8 cellular contexts compared by ENCODE assay signal in the genomic region with DNA sequence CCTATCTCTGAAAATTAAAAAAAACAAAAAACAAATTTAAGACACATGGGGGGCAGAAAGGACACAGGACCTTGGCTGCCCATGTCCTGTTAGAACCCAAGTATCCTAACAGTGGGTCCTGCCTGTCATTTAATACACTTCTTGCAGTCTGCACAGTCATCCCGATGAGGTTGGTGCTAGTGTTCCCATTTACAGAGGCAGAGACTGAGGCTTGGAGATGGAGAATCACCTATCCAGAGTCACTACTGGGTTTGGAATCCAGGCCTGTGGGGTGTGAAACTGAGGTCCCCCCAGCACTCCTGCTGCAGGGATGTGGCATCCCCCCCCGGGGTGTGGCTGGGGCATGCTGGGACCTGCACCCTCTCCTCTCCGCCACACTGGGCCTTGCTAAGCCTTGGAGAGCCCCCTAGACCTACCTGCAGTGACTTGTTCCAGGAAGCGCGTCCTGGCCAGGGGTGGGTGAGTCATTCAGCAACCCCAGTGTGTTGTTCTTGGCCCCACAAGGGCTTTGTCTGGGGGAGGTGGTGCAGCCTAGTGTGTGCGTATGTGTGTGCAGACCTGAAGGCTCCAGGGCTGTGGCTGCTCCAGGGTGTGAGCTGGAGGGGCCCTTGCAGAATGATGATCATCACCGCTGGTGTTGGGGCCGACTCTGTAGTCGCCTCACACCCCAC. TPM values are rescaled to one million over a fixed set of nuclear protein-coding genes. Genes with fewer than 3 reads are reported as not detected.
A peak's percentile ranks its signal among the peaks of the same experiment; 100 is the strongest.
DNase-seq lines count a peak whose midpoint lies in the region; ATAC-seq and TF ChIP-seq lines count a peak whose summit lies in the region.

No MANE protein-coding gene starts in this region.

- intact Hi-C loops in testis (cut with DNase I; ENCODE audit: low total_unique reads): no loop called here

- peak overlapping the region; percentile 85 for H3K27ac Mint-ChIP-seq in stimulated activated memory B cell treated with anti-CD40 and anti-IgM and Interleukin-4, amounts not matched to agents 10 μg/mL and 1 μg/mL and 100 μg/mL, for 72 hours

- ATAC-seq in GM19023 (IDR thresholded peaks at IDR 0.05; ENCODE audit: unreplicated experiment) (peak; percentile 91), HG02763 (IDR thresholded peaks at IDR 0.05; ENCODE audit: unreplicated experiment) (peak; percentile 81), SK-N-SH treated with all-trans-retinoic acid at 6 μM for 48 hours (peak; percentile 81)
- peak; percentile 96 for ATAC-seq in stimulated activated memory B cell treated with anti-CD40 and anti-IgM and Interleukin-4, amounts not matched to agents 10 μg/mL and 1 μg/mL and 100 μg/mL, for 72 hours

- peak overlapping the region; percentile 71 to 72 for H3K27ac ChIP-seq in esophagus (ENCODE audit: low read depth in 2 of 2, low read length in 1 of 2)
- no peak overlapping the region for H3K27ac ChIP-seq in testis

- H3K27me3 Mint-ChIP-seq in stimulated activated memory B cell treated with anti-CD40 and anti-IgM and Interleukin-4, amounts not matched to agents 10 μg/mL and 1 μg/mL and 100 μg/mL, for 72 hours: no peaks in the 10 kb centered on the region

- TF ChIP-seq POLR2A in testis (IDR thresholded peaks at IDR 0.05): no peak

- H3K4me3 Mint-ChIP-seq in stimulated activated memory B cell treated with anti-CD40 and anti-IgM and Interleukin-4, amounts not matched to agents 10 μg/mL and 1 μg/mL and 100 μg/mL, for 72 hours: no peak overlapping the region

- peaks cover 47% of the 10 kb centered on the region for H3K36me3 Mint-ChIP-seq in stimulated activated memory B cell treated with anti-CD40 and anti-IgM and Interleukin-4, amounts not matched to agents 10 μg/mL and 1 μg/mL and 100 μg/mL, for 72 hours

- H3K4me1 Mint-ChIP-seq in stimulated activated memory B cell treated with anti-CD40 and anti-IgM and Interleukin-4, amounts not matched to agents 10 μg/mL and 1 μg/mL and 100 μg/mL, for 72 hours: peaks cover 50% of the 10 kb centered on the region

- H3K36me3 ChIP-seq in esophagus (ENCODE audit: control insufficient read depth in 2 of 2, insufficient read depth in 2 of 2, low read length in 1 of 2) (no peaks in the 10 kb centered on the region), testis (ENCODE audit: low read depth, missing control alignments) (no peaks in the 10 kb centered on the region)

- no peaks in the 10 kb centered on the region for H3K9me3 Mint-ChIP-seq in stimulated activated memory B cell treated with anti-CD40 and anti-IgM and Interleukin-4, amounts not matched to agents 10 μg/mL and 1 μg/mL and 100 μg/mL, for 72 hours

- H3K4me3 ChIP-seq in esophagus (ENCODE audit: low read depth in 1 of 2, low read length in 2 of 2): no peak overlapping the region
- H3K4me3 ChIP-seq in testis: no peak overlapping the region

- WGBS in esophagus, 2 donors: 50 to 54% methylated on average over 9 of the region's 9 CpGs
- WGBS in testis, 2 donors: 97 to 100% methylated on average over 4 to 7 of the region's 9 CpGs

- DNase-seq in testis (no peak), NCI-H1048 (lab: John Stamatoyannopoulos, UW) (no peak), amygdala (lab: John Stamatoyannopoulos, UW) (no peak)

- no peak for TF ChIP-seq CTCF in testis (IDR thresholded peaks at IDR 0.05)

- H3K4me1 ChIP-seq in esophagus (ENCODE audit: control insufficient read depth in 2 of 2, insufficient read depth in 2 of 2, low read length in 1 of 2) (peaks cover 5 to 33% of the 10 kb centered on the region in 2 donors), testis (peaks cover 18% of the 10 kb centered on the region)

- H3K27me3 ChIP-seq in esophagus (ENCODE audit: control insufficient read depth in 1 of 2, insufficient read depth in 2 of 2, low read length in 2 of 2) (no peaks in the 10 kb centered on the region), testis (no peaks in the 10 kb centered on the region)

- H3K9me3 ChIP-seq in esophagus (ENCODE audit: control insufficient read depth in 2 of 2, insufficient read depth in 1 of 2, low read depth in 1 of 2, low read length in 1 of 2): no peaks in the 10 kb centered on the region
- no peaks in the 10 kb centered on the region for H3K9me3 ChIP-seq in testis

TF ChIP-seq in SK-N-SH treated with all-trans-retinoic acid at 6 μM for 48 hours, 23 proteins besides CTCF, POLR2A, EP300 and RAD21:
- no peak for TF ChIP-seq ZC3H10 (CRISPR knock-in tag; IDR thresholded peaks at IDR 0.05)
- TF ChIP-seq ESRRG (CRISPR knock-in tag; IDR thresholded peaks at IDR 0.05): no peak
- no peak for TF ChIP-seq BACH2 (CRISPR knock-in tag; IDR thresholded peaks at IDR 0.05; ENCODE audit: borderline replicate concordance)
- no peak for TF ChIP-seq ZNF70 (CRISPR knock-in tag; IDR thresholded peaks at IDR 0.05)
- TF ChIP-seq CSDC2 (CRISPR knock-in tag; IDR thresholded peaks at IDR 0.05): no peak
- TF ChIP-seq ZFP3 (CRISPR knock-in tag; IDR thresholded peaks at IDR 0.05): no peak
- no peak for TF ChIP-seq ZNF8 (CRISPR knock-in tag; IDR thresholded peaks at IDR 0.05)
- no peak for TF ChIP-seq CSRNP3 (CRISPR knock-in tag; IDR thresholded peaks at IDR 0.05)
- no peak for TF ChIP-seq ZNF565 (CRISPR knock-in tag; conservative IDR thresholded peaks at IDR 0.05; ENCODE audit: low read depth)

RNA-seq across cellular contexts. Expression of gene BCAS4, which starts 49.7 kb away (rescaled TPM):
- polyA plus RNA-seq in esophagus: 1 to 10 TPM; 1.2 to 1.5 TPM
- 10 to 100 TPM in 1 of 2 donors, 1 to 10 TPM in 1; 7.6 to 10.8 TPM for total RNA-seq in testis
- 5.8 TPM for polyA plus RNA-seq in testis (ENCODE audit: insufficient read depth, low read depth, low replicate concordance)

Comparison
In these comparisons a context has a peak if more than half of its experiments do, and no peak if none do; other contexts are left out.
1. H3K27ac ChIP-seq: peak in esophagus (2 of 2); none in testis (0 of 2).
2. Peak in every context shown above with its lines, with median percentiles within 50 percentile points of each other: ATAC-seq.